In the genomic region with DNA sequence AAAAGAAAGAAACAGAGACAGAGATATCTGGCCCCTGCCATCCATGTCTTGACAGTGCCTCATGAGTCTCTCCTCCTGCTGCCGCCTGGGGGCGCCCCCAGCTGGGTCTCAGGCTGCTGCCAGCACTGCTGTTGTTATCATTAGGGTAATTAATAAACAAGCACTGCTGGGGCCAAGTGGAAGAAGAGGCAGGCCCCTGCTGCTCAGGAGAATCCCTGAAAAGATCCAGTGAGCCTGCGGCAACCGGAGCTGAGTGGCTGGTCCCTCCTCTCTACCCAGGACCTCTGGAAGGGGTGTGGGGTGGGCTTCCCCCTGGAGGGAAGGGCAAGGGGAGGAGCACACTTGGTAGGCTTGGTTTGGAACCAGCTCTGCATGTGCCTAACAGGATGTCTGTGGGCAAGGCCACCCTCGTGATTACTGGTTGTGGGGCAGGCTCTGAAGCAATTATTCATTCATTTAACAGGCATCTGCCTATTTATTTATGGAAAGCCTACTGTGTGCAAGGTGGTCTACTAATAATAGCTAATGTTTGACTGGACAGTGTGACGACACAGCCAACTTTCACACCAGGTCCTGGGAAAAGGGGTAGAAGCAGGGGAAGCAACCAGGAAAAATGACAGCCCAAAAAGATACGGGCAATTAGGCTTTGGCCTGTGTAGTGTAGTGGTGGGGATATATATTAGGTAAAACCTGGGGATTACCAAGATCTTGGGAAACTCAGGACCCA, we compare ENCODE assay signal across 8 cellular contexts. TPM values are rescaled to one million over a fixed set of nuclear protein-coding genes. Genes with fewer than 3 reads are reported as not detected.
DNase-seq lines count a peak whose midpoint lies in the region.

No MANE protein-coding gene starts in this region.

- peaks cover 19% of the 10 kb centered on the region for H3K4me1 ChIP-seq in CD4-positive, alpha-beta memory T cell (ENCODE audit: insufficient read depth, low read length)

- no peaks in the 10 kb centered on the region for H3K9me3 ChIP-seq in CD4-positive, alpha-beta memory T cell (ENCODE audit: control insufficient read depth in 1 of 2, low read length in 2 of 2)

- peak; percentile 80 to 87 (median 84) for DNase-seq in CD4-positive, alpha-beta memory T cell
- peak; percentile 92 for DNase-seq in H7
- DNase-seq in NCI-H345 treated with DMSO at 0.1 percent for 48 hours (lab: John Stamatoyannopoulos, UW; ENCODE audit: unreplicated experiment), result peak; percentile 60
- peak; percentile 64 for DNase-seq in activated CD4-positive, alpha-beta T cell treated with anti-CD3 and anti-CD28 coated beads for 1 hour
- peak; percentile 82 for DNase-seq in cerebellum (ENCODE audit: low spot score)
- DNase-seq in kidney tubule cell (ENCODE audit: low spot score), result peak; percentile 82
- DNase-seq in stimulated activated CD4-positive, alpha-beta T cell treated with anti-CD3 and anti-CD28 coated beads, Interleukin-1b, Interleukin-23, amount 100 ng/mL, for 4 hours (ENCODE audit: low read depth in 2 of 2), result peak; percentile 57 to 59
- DNase-seq in KG1 (lab: John Stamatoyannopoulos, UW), result no peak

- no peaks in the 10 kb centered on the region for H3K36me3 ChIP-seq in CD4-positive, alpha-beta memory T cell (ENCODE audit: insufficient read depth, low read length)
- peaks cover 4% of the 10 kb centered on the region for H3K36me3 ChIP-seq in H7 (replicated peaks; ENCODE audit: control insufficient read depth, insufficient read depth, low read length)

- CTCF ChIA-PET in CD4-positive, alpha-beta memory T cell (lab: Charles Lee; ENCODE audit: partially characterized antibody), result interaction anchor here (0.6 to 2.8 kb wide), 32 partner anchors 9 to 524 kb away, joined by 3 to 32 read pairs (median 4); a partner anchor contains a TSS

- intact Hi-C loops in CD4-positive, alpha-beta memory T cell (cut with micrococcal nuclease), result loop anchor here (1.0 to 10.0 kb wide), 10 partner anchors 14 to 501 kb away; a partner anchor contains a TSS

- peak overlapping the region; percentile 17 for H3K27ac ChIP-seq in CD4-positive, alpha-beta memory T cell (ENCODE audit: low read depth, low read length)

- peak overlapping the region; percentile 90 to 98 (median 93) for H3K27ac Mint-ChIP-seq in CD4-positive, alpha-beta memory T cell

- H3K4me3 Mint-ChIP-seq in CD4-positive, alpha-beta memory T cell, result peak overlapping the region; percentile 82 to 98 (median 89)

- peaks cover 8 to 30% (median 24%) of the 10 kb centered on the region in 4 donors for H3K4me1 Mint-ChIP-seq in CD4-positive, alpha-beta memory T cell

- H3K36me3 Mint-ChIP-seq in CD4-positive, alpha-beta memory T cell, result peaks cover 0 to 6% of the 10 kb centered on the region in 2 donors

- POLR2A ChIA-PET in CD4-positive, alpha-beta memory T cell (lab: Charles Lee; ENCODE audit: partially characterized antibody), result interaction anchor here (0.7 to 2.5 kb wide), 15 partner anchors 13 to 379 kb away, joined by 3 to 13 read pairs (median 4); a partner anchor contains a TSS

- peaks cover 0 to 4% (median 0%) of the 10 kb centered on the region in 8 donors for H3K9me3 Mint-ChIP-seq in CD4-positive, alpha-beta memory T cell

- H3K27me3 ChIP-seq in CD4-positive, alpha-beta memory T cell (ENCODE audit: insufficient read depth, low read length), result peaks cover 4% of the 10 kb centered on the region
- no peaks in the 10 kb centered on the region for H3K27me3 ChIP-seq in H7 (ENCODE audit: control insufficient read depth, insufficient read depth, low read length)

- H3K27me3 Mint-ChIP-seq in CD4-positive, alpha-beta memory T cell, result peaks cover 0 to 9% of the 10 kb centered on the region in 2 donors

- peak overlapping the region in 1 of 2 donors; percentile 32 for H3K4me3 ChIP-seq in CD4-positive, alpha-beta memory T cell (ENCODE audit: low read length in 2 of 2)
- peak overlapping the region; percentile 78; the same call in 1 of the 2 replicates for H3K4me3 ChIP-seq in H7 (ENCODE audit: insufficient read depth, low read depth, low read length)

RNA-seq across cellular contexts. Expression of a gene that starts 1.2 kb away (rescaled TPM):
- total RNA-seq in CD4-positive, alpha-beta memory T cell, result under 1 TPM; 0.17 to 0.36 TPM
- under 1 TPM in 1 of 2 donors, not detected in 1; 0.11 TPM for polyA plus RNA-seq in CD4-positive, alpha-beta memory T cell
- 65.8 and 72.6 TPM in 2 replicates for total RNA-seq in H7 (2014; rRNA removed; shearing (Covaris generic))
- 13.1 TPM for total RNA-seq in cerebellum

RNA-seq across cellular contexts. Expression of a gene that starts 13.8 kb away (rescaled TPM):
- total RNA-seq in CD4-positive, alpha-beta memory T cell, result 10 to 100 TPM; 50.6 to 52.2 TPM
- 10 to 100 TPM in 1 of 2 donors, 1 to 10 TPM in 1; 5.5 to 18.2 TPM for polyA plus RNA-seq in CD4-positive, alpha-beta memory T cell
- 65.5 and 77.7 TPM in 2 replicates for total RNA-seq in H7 (2014; rRNA removed; shearing (Covaris generic))
- 22.7 TPM for total RNA-seq in cerebellum

RNA-seq across cellular contexts. Expression of a gene that starts 44.2 kb away (rescaled TPM):
- 1 to 10 TPM; 3.7 to 3.8 TPM for total RNA-seq in CD4-positive, alpha-beta memory T cell
- 1 to 10 TPM; 1.9 to 5.1 TPM for polyA plus RNA-seq in CD4-positive, alpha-beta memory T cell
- 0.07 and 0.15 TPM in 2 replicates for total RNA-seq in H7 (2014; rRNA removed; shearing (Covaris generic))
- total RNA-seq in cerebellum, result 0.36 TPM

Comparison
In these comparisons a context has a peak if more than half of its experiments do, and no peak if none do; other contexts are left out.
1. RNA of a gene that starts 1.2 kb away (total RNA-seq): 65.8 to 72.6 TPM in H7 and 13.1 TPM in cerebellum (single experiment); 0.17 to 0.36 TPM in CD4-positive, alpha-beta memory T cell; every median in the first group is over 10 times any median in the second.